In genomic region chr11:67056267-67056639, GRCh38 we compare ENCODE assay signal across 10 cellular contexts. TPM values are rescaled to one million over a fixed set of nuclear protein-coding genes. Genes with fewer than 3 reads are reported as not detected.
DNase-seq lines count a peak whose midpoint lies in the region; TF ChIP-seq lines count a peak whose summit lies in the region.
"Had no signal": no experiment of that assay in that cellular context is flagged by ENCODE, and none has a peak within 500 bp of the region (broad histone marks: within the 10 kb centered on the region; RNA-seq: fewer than 3 reads in every experiment).

No MANE protein-coding gene starts in this region.

- H3K9me3 ChIP-seq in colonic mucosa: no peaks in the 10 kb centered on the region
- no peaks in the 10 kb centered on the region for H3K9me3 ChIP-seq in mucosa of rectum (ENCODE audit: control insufficient read depth in 2 of 2, low read length in 2 of 2)

- H3K9ac ChIP-seq in colonic mucosa (ENCODE audit: low read depth in 2 of 2, low read length in 2 of 2) (peak overlapping the region; percentile 65 to 72), mucosa of rectum (ENCODE audit: low read depth in 1 of 2, low read length in 2 of 2) (peak overlapping the region in 1 of 2 donors; percentile 47)

- DNase-seq in HT-29 (ENCODE audit: low spot score) (peak; percentile 54), colonic mucosa (no peak), RKO (ENCODE audit: low spot score) (no peak), kidney glomerular epithelial cell (lab: John Stamatoyannopoulos, UW) (no peak), globus pallidus (ENCODE audit: low spot score) (no peak), H4 (ENCODE audit: low spot score) (no peak)
- DNase-seq: DND-41 had no signal

- TF ChIP-seq CTCF in 22Rv1 (IDR thresholded peaks at IDR 0.05) (no peak), colonic mucosa (IDR thresholded peaks at IDR 0.05) (no peak)

- H3K4me3 ChIP-seq in colonic mucosa: peak overlapping the region; percentile 47
- H3K4me3 ChIP-seq in mucosa of rectum (ENCODE audit: low read length in 2 of 2): peak overlapping the region; percentile 58 to 67

- H3K36me3 ChIP-seq in colonic mucosa (no peaks in the 10 kb centered on the region), mucosa of rectum (ENCODE audit: control insufficient read depth in 2 of 2, insufficient read depth in 2 of 2, low read length in 2 of 2) (no peaks in the 10 kb centered on the region)

- peaks cover 6% of the 10 kb centered on the region for H3K4me1 ChIP-seq in colonic mucosa
- H3K4me1 ChIP-seq in mucosa of rectum (ENCODE audit: control insufficient read depth in 2 of 2, insufficient read depth in 2 of 2, low read length in 2 of 2): peaks cover 24 to 28% of the 10 kb centered on the region in 2 donors

- H3K27me3 ChIP-seq in colonic mucosa (no peaks in the 10 kb centered on the region), mucosa of rectum (ENCODE audit: control insufficient read depth in 2 of 2, insufficient read depth in 2 of 2, low read length in 2 of 2) (peaks cover 4% of the 10 kb centered on the region in 2 donors)

- H3K27ac ChIP-seq in 22Rv1: peak overlapping the region; percentile 85
- peak overlapping the region; percentile 11 for H3K27ac ChIP-seq in colonic mucosa
- peak overlapping the region in 1 of 2 donors; percentile 44 for H3K27ac ChIP-seq in mucosa of rectum (ENCODE audit: low read depth in 2 of 2, low read length in 2 of 2)

- intact Hi-C loops in colonic mucosa (cut with DNase I): no loop called here

RNA-seq across cellular contexts. Expression of gene RHOD, which starts 0.4 kb away (rescaled TPM):
- total RNA-seq in HT-29 (2014; rRNA removed; shearing (Covaris generic)): 54.3 and 62.8 TPM in 2 replicates
- 10 to 100 TPM in 1 of 2 donors, 1 to 10 TPM in 1; 8.5 to 11.2 TPM for total RNA-seq in colonic mucosa
- total RNA-seq in H4 (2014; rRNA removed; shearing (Covaris generic)): not detected in 2 replicates
- total RNA-seq: SK-MEL-5 had no signal

RNA-seq across cellular contexts. Expression of gene SYT12, which starts 33.3 kb away (rescaled TPM):
- 0.42 and 1.7 TPM in 2 replicates for total RNA-seq in HT-29 (2014; rRNA removed; shearing (Covaris generic))
- total RNA-seq in colonic mucosa: 1 to 10 TPM in 1 of 2 donors, under 1 TPM in 1; 0.29 to 3.4 TPM
- 0.08 TPM in 1 of 2 replicates, not detected in the other for total RNA-seq in H4 (2014; rRNA removed; shearing (Covaris generic))
- total RNA-seq: SK-MEL-5 had no signal
